9 cellular contexts compared by ENCODE assay signal in genomic region chr3:146550743-146551510, GRCh38. TPM values are rescaled to one million over a fixed set of nuclear protein-coding genes. Genes with fewer than 3 reads are reported as not detected.
DNase-seq lines count a peak whose midpoint lies in the region; ATAC-seq, FAIRE-seq and TF ChIP-seq lines count a peak whose summit lies in the region.
"Had no signal": no experiment of that assay in that cellular context is flagged by ENCODE, and none has a peak within 500 bp of the region (broad histone marks: within the 10 kb centered on the region; RNA-seq: fewer than 3 reads in every experiment).

No MANE protein-coding gene starts in this region.

- peak; percentile 71 for DNase-seq in activated CD4-positive, alpha-beta T cell treated with anti-CD3 and anti-CD28 coated beads, Interleukin-2, amount 10 ng/mL, durations not matched to agents 24 days and 14 days
- DNase-seq in activated CD4-positive, alpha-beta T cell treated with anti-CD3 and anti-CD28 coated beads, Interleukin-2, amount 50 U/mL, for 4 hours: no peak
- DNase-seq in RCC 7860 (ENCODE audit: low spot score): peak; percentile 56
- DNase-seq in iris pigment epithelial cell (ENCODE audit: low read depth): peak; percentile 97
- no peak for DNase-seq in RPMI8226
- DNase-seq in nucleus accumbens (lab: John Stamatoyannopoulos, UW): no peak
- DNase-seq in heart left ventricle: no peak

- H3K4me3 ChIP-seq in heart left ventricle: no peak overlapping the region
- H3K4me3 ChIP-seq: BLaER1 treated with 17β-estradiol and CSF1 and Interleukin-3, amounts not matched to agents 10 nM and 100 nM had no signal

- intact Hi-C loops in activated CD4-positive, alpha-beta T cell treated with anti-CD3 and anti-CD28 coated beads, Interleukin-2, amount 10 ng/mL, durations not matched to agents 24 days and 14 days (cut with micrococcal nuclease): loop anchor here (1.0 to 5.0 kb wide), 4 partner anchors 9 to 48 kb away; no protein-coding TSS in a partner anchor
- intact Hi-C loops in heart left ventricle (cut with DNase I): no loop called here

- peak overlapping the region; percentile 52 for H3K27ac Mint-ChIP-seq in activated CD4-positive, alpha-beta T cell treated with anti-CD3 and anti-CD28 coated beads, Interleukin-2, amount 10 ng/mL, durations not matched to agents 24 days and 14 days

- no peak for TF ChIP-seq POLR2A in heart left ventricle (IDR thresholded peaks at IDR 0.05)

- H3K4me1 ChIP-seq in heart left ventricle: peaks cover 0 to 18% (median 0%) of the 10 kb centered on the region in 12 donors

- peak overlapping the region in 1 of 12 donors; percentile 58 for H3K27ac ChIP-seq in heart left ventricle

- peak; percentile 98 for ATAC-seq in HG02870 (IDR thresholded peaks at IDR 0.05; ENCODE audit: unreplicated experiment)
- no peak for ATAC-seq in heart left ventricle

- peaks cover 68% of the 10 kb centered on the region for H3K4me1 Mint-ChIP-seq in activated CD4-positive, alpha-beta T cell treated with anti-CD3 and anti-CD28 coated beads, Interleukin-2, amount 10 ng/mL, durations not matched to agents 24 days and 14 days

- no peak for TF ChIP-seq CTCF in heart left ventricle (IDR thresholded peaks at IDR 0.05)

- peaks cover 1% of the 10 kb centered on the region for H3K27me3 Mint-ChIP-seq in activated CD4-positive, alpha-beta T cell treated with anti-CD3 and anti-CD28 coated beads, Interleukin-2, amount 10 ng/mL, durations not matched to agents 24 days and 14 days

- H3K9me3 ChIP-seq in heart left ventricle: no peaks in the 10 kb centered on the region

- H3K36me3 ChIP-seq in heart left ventricle: no peaks in the 10 kb centered on the region
- H3K36me3 ChIP-seq: BLaER1 treated with 17β-estradiol and CSF1 and Interleukin-3, amounts not matched to agents 10 nM and 100 nM had no signal

- H3K9me3 Mint-ChIP-seq in activated CD4-positive, alpha-beta T cell treated with anti-CD3 and anti-CD28 coated beads, Interleukin-2, amount 10 ng/mL, durations not matched to agents 24 days and 14 days: peaks cover 6% of the 10 kb centered on the region

- no peaks in the 10 kb centered on the region for H3K27me3 ChIP-seq in heart left ventricle
- H3K27me3 ChIP-seq: BLaER1 treated with 17β-estradiol and CSF1 and Interleukin-3, amounts not matched to agents 10 nM and 100 nM had no signal

- 86 to 89% (median 87%) methylated on average over 5 of the region's 5 CpGs for WGBS in heart left ventricle, 4 donors

- H3K36me3 Mint-ChIP-seq in activated CD4-positive, alpha-beta T cell treated with anti-CD3 and anti-CD28 coated beads, Interleukin-2, amount 10 ng/mL, durations not matched to agents 24 days and 14 days (ENCODE audit: low read depth): no peaks in the 10 kb centered on the region

- peak; percentile 73 for FAIRE-seq in RCC 7860 (lab: Jason Lieb, UNC)

- H3K4me3 Mint-ChIP-seq in activated CD4-positive, alpha-beta T cell treated with anti-CD3 and anti-CD28 coated beads, Interleukin-2, amount 10 ng/mL, durations not matched to agents 24 days and 14 days: peak overlapping the region; percentile 75

RNA-seq across cellular contexts. Expression of gene PLSCR1, which starts 6.5 kb away (rescaled TPM):
- 84.2 and 86.0 TPM in 2 replicates for total RNA-seq in activated CD4-positive, alpha-beta T cell treated with anti-CD3 and anti-CD28 coated beads, Interleukin-2, amount 10 ng/mL, durations not matched to agents 24 days and 14 days
- 100 to 1,000 TPM in 1 of 9 donors, 10 to 100 TPM in 8; 17.4 to 113 (median 35.7) TPM for total RNA-seq in heart left ventricle
- 10 to 100 TPM in 1 of 2 donors, 1 to 10 TPM in 1; 6.9 to 23.0 TPM for polyA plus RNA-seq in heart left ventricle

RNA-seq across cellular contexts. Expression of gene PLSCR5, which starts 54.2 kb away (rescaled TPM):
- total RNA-seq in activated CD4-positive, alpha-beta T cell treated with anti-CD3 and anti-CD28 coated beads, Interleukin-2, amount 10 ng/mL, durations not matched to agents 24 days and 14 days: not detected in 2 replicates
- total RNA-seq in heart left ventricle: not detected
- polyA plus RNA-seq in heart left ventricle: not detected

Comparison
In these comparisons a context has a peak if more than half of its experiments do, and no peak if none do; other contexts are left out.
1. DNase-seq: peak in activated CD4-positive, alpha-beta T cell treated with anti-CD3 and anti-CD28 coated beads, Interleukin-2, amount 10 ng/mL, durations not matched to agents 24 days and 14 days (single experiment), RCC 7860 (single experiment) and iris pigment epithelial cell (single experiment); none in activated CD4-positive, alpha-beta T cell treated with anti-CD3 and anti-CD28 coated beads, Interleukin-2, amount 50 U/mL, for 4 hours (0 of 2), RPMI8226 (single experiment), nucleus accumbens (0 of 56) and heart left ventricle (0 of 5).